Comparison of ENCODE assay signal across 9 cellular contexts in genomic region chr11:15969701-15970329, GRCh38.
DNase-seq lines count a peak whose midpoint lies in the region; ATAC-seq and TF ChIP-seq lines count a peak whose summit lies in the region.
"Had no signal": no experiment of that assay in that cellular context is flagged by ENCODE, and none has a peak within 500 bp of the region (broad histone marks: within the 10 kb centered on the region; RNA-seq: fewer than 3 reads in every experiment).

No MANE protein-coding gene starts in this region.

- H3K27ac ChIP-seq in colonic mucosa, result no peak overlapping the region

- no peak overlapping the region for H3K9ac ChIP-seq in colonic mucosa (ENCODE audit: low read depth in 2 of 2, low read length in 2 of 2)

- no peaks in the 10 kb centered on the region for H3K36me3 ChIP-seq in colonic mucosa

- H3K4me3 ChIP-seq in choroid plexus epithelial cell (ENCODE audit: low read depth, low read length), result no peak overlapping the region
- no peak overlapping the region for H3K4me3 ChIP-seq in colonic mucosa

- peak overlapping the region; percentile 95 for H3K27ac Mint-ChIP-seq in osteocyte (ENCODE audit: unreplicated experiment)

- intact Hi-C loops in colonic mucosa (cut with DNase I), result no loop called here

- H3K9me3 Mint-ChIP-seq in osteocyte (ENCODE audit: unreplicated experiment), result no peaks in the 10 kb centered on the region

- no peaks in the 10 kb centered on the region for H3K4me1 ChIP-seq in colonic mucosa

- no peaks in the 10 kb centered on the region for H3K27me3 Mint-ChIP-seq in osteocyte (ENCODE audit: unreplicated experiment)

- peaks cover 38% of the 10 kb centered on the region for H3K4me1 Mint-ChIP-seq in osteocyte (ENCODE audit: unreplicated experiment)

- peak overlapping the region; percentile 61 for H3K4me3 Mint-ChIP-seq in osteocyte (ENCODE audit: unreplicated experiment)

- H3K9me3 ChIP-seq in colonic mucosa, result no peaks in the 10 kb centered on the region

- DNase-seq in GM04503 (ENCODE audit: low read depth) (peak; percentile 49), choroid plexus epithelial cell (ENCODE audit: low read depth) (peak; percentile 82), osteocyte (ENCODE audit: extremely low spot score, unreplicated experiment) (no peak), RKO (ENCODE audit: low spot score) (no peak), colonic mucosa (no peak)
- DNase-seq in activated CD4-positive, alpha-beta T cell treated with anti-CD3 and anti-CD28 coated beads for 1 hour, result no peak
- DNase-seq: NCI-H187 had no signal

- H3K27me3 ChIP-seq in colonic mucosa, result no peaks in the 10 kb centered on the region

- no peak for TF ChIP-seq CTCF in choroid plexus epithelial cell (conservative IDR thresholded peaks at IDR 0.05; ENCODE audit: low read depth, low read length)
- no peak for TF ChIP-seq CTCF in osteocyte (IDR thresholded peaks at IDR 0.05)
- no peak for TF ChIP-seq CTCF in colonic mucosa (IDR thresholded peaks at IDR 0.05)

- peak; percentile 40 for ATAC-seq in HG03280 (IDR thresholded peaks at IDR 0.05; ENCODE audit: unreplicated experiment)
- ATAC-seq in HG02938 (IDR thresholded peaks at IDR 0.05; ENCODE audit: unreplicated experiment), result no peak

- peaks cover 8% of the 10 kb centered on the region for H3K36me3 Mint-ChIP-seq in osteocyte (ENCODE audit: unreplicated experiment)

Comparison
In these comparisons a context has a peak if more than half of its experiments do, and no peak if none do; other contexts are left out.
1. DNase-seq: peak in GM04503 (single experiment) and choroid plexus epithelial cell (single experiment); none in osteocyte (single experiment), activated CD4-positive, alpha-beta T cell treated with anti-CD3 and anti-CD28 coated beads for 1 hour (single experiment), RKO (single experiment) and colonic mucosa (single experiment).